Comparison of ENCODE assay signal across 1 cellular context in genomic region chr2:51297488-51297887, GRCh38.
TF ChIP-seq lines count a peak whose summit lies in the region.

No MANE protein-coding gene starts in this region.

TF ChIP-seq in GM12878, 131 proteins besides CTCF, POLR2A, EP300 and RAD21 (continued from another document):
- no peak for TF ChIP-seq GATAD2B (conservative IDR thresholded peaks at IDR 0.05; ENCODE audit: low read depth)
- no peak for TF ChIP-seq SMAD5 (IDR thresholded peaks at IDR 0.05; ENCODE audit: low read depth)
- no peak for TF ChIP-seq ZSCAN29 (IDR thresholded peaks at IDR 0.05)
- TF ChIP-seq MTA3 (IDR thresholded peaks at IDR 0.05; ENCODE audit: borderline replicate concordance, low read length), result no peak
